Comparison of ENCODE assay signal across 1 cellular context in genomic region chr11:102794382-102794781, GRCh38.
TF ChIP-seq lines count a peak whose summit lies in the region.

No MANE protein-coding gene starts in this region.

TF ChIP-seq in GM12878, 131 proteins besides CTCF, POLR2A, EP300 and RAD21:
- TF ChIP-seq YY1 (IDR thresholded peaks at IDR 0.05; ENCODE audit: low read depth, low read length) (0 out of 2 replicates have a peak, but pooled peaks have one; percentile 46), TCF7 (IDR thresholded peaks at IDR 0.05; ENCODE audit: borderline replicate concordance) (no peak), SMC3 (IDR thresholded peaks at IDR 0.05; ENCODE audit: borderline replicate concordance, low read length) (peak; percentile 29; the same call in 1 of the 2 replicates)
